9 cellular contexts compared by ENCODE assay signal in the genomic region with DNA sequence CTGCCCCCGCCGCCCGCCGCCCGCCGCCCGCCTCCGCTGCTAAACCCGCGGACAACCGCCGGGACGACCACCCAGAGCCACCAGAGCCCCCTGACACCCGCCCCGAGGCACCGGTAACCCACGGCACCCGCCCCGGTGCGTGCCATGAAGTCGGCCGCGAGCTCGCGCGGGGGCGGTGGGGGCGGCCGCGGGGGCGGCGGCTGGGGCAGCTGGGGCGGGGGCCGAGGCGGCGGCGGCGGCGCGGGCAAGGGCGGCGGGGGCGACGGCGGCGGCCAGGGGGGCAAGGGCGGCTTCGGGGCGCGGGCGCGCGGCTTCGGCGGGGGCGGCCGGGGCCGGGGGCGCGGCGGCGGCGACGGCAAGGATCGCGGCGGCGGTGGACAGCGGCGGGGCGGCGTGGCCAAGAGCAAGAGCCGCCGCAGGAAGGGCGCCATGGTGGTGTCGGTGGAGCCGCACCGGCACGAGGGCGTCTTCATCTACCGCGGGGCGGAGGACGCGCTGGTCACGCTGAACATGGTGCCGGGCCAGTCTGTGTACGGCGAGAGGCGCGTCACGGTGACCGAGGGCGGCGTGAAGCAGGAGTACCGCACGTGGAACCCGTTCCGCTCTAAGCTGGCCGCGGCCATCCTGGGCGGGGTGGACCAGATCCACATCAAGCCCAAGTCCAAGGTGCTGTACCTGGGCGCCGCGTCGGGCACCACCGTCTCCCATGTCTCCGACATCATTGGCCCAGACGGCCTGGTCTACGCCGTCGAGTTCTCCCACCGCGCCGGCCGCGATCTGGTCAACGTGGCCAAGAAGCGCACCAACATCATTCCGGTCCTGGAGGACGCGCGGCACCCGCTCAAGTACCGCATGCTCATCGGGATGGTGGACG. TPM values are rescaled to one million over a fixed set of nuclear protein-coding genes. Genes with fewer than 3 reads are reported as not detected.
DNase-seq lines count a peak whose midpoint lies in the region; ATAC-seq and TF ChIP-seq lines count a peak whose summit lies in the region.
"Had no signal": no experiment of that assay in that cellular context is flagged by ENCODE, and none has a peak within 500 bp of the region (broad histone marks: within the 10 kb centered on the region; RNA-seq: fewer than 3 reads in every experiment).

No MANE protein-coding gene starts in this region.

- in situ Hi-C loops in mammary epithelial cell (cut with MboI; ENCODE audit: low sequenced_read_pairs in 2 of 2), result no loop called here

- peak overlapping the region in 1 of 2 experiments; percentile 61 for H3K14ac ChIP-seq in mesenchymal stem cell (ENCODE audit: low read length in 2 of 2)

- no peak for TF ChIP-seq CTCF in mammary epithelial cell (conservative IDR thresholded peaks at IDR 0.05 in 1 of 2, IDR thresholded peaks at IDR 0.05 in 1 of 2; ENCODE audit: extremely low read depth in 1 of 2, insufficient read depth in 1 of 2, low read depth in 1 of 2, low read length in 2 of 2)

- dilution Hi-C loops in mammary epithelial cell (cut with HindIII; ENCODE audit: low sequenced_read_pairs), result no loop called here

- no TSS peak for BruUV-seq in mammary epithelial cell (replicated peaks; lab: Mats Ljungman, UMichigan)

- H3K79me1 ChIP-seq in mesenchymal stem cell (replicated peaks; ENCODE audit: low read length, poor library complexity, severe bottlenecking), result no peaks in the 10 kb centered on the region

- CTCF ChIA-PET in mammary epithelial cell (lab: Charles Lee; ENCODE audit: low non-redundant PET), result no interaction called here

- no peak overlapping the region for H2AK5ac ChIP-seq in mesenchymal stem cell (ENCODE audit: low read length, severe bottlenecking)

- H3K23ac ChIP-seq in mesenchymal stem cell (ENCODE audit: low read length in 2 of 2), result peak overlapping the region in 1 of 2 experiments; percentile 97

- no peak overlapping the region for H3K4ac ChIP-seq in mesenchymal stem cell (ENCODE audit: low read depth in 1 of 2, low read length in 2 of 2)

- peak overlapping the region in 2 of 3 experiments; percentile 41 to 43 for H3K4me3 ChIP-seq in mammary epithelial cell (replicated peaks in 1 of 3; ENCODE audit: insufficient read depth in 1 of 3, low read depth in 2 of 3, low read length in 3 of 3)
- peak overlapping the region; percentile 51 to 63 for H3K4me3 ChIP-seq in mesenchymal stem cell (ENCODE audit: insufficient read depth in 1 of 2, low read depth in 1 of 2, low read length in 2 of 2)
- H3K4me3 ChIP-seq in aorta (ENCODE audit: low read length in 2 of 2), result peak overlapping the region; percentile 35 to 39

- DNase-seq in stimulated activated CD4-positive, alpha-beta T cell treated with anti-CD3 and anti-CD28 coated beads, Interleukin-15, amount 100 ng/mL, for 24 hours, result peak; percentile 17
- no peak for DNase-seq in stimulated activated CD4-positive, alpha-beta T cell treated with anti-CD3 and anti-CD28 coated beads, Interleukin-1b, Interleukin-23, amount 100 ng/mL, for 48 hours
- DNase-seq in mammary epithelial cell (no peak), mesenchymal stem cell (peak; percentile 4), aorta (peak in 1 of 2 donors; percentile 44), SW480 (ENCODE audit: low spot score) (no peak)
- DNase-seq in activated CD4-positive, CD25-positive, alpha-beta regulatory T cell treated with anti-CD3 and anti-CD28 coated beads, Interleukin-2, amount 50 U/mL, for 72 hours, result no peak
- DNase-seq: activated effector memory CD4-positive, alpha-beta T cell treated with Interleukin-2 at 50 U/mL for 16 hours had no signal

- no peak overlapping the region for H4K8ac ChIP-seq in mesenchymal stem cell (ENCODE audit: low read length)

- H2BK12ac ChIP-seq in mesenchymal stem cell (ENCODE audit: low read length in 2 of 2), result no peak overlapping the region

- H2BK5ac ChIP-seq in mesenchymal stem cell (ENCODE audit: low read depth, low read length, poor library complexity, severe bottlenecking), result no peak overlapping the region

- peaks cover 18% of the 10 kb centered on the region for H3K27me3 ChIP-seq in mammary epithelial cell (ENCODE audit: insufficient read depth, low read length)
- H3K27me3 ChIP-seq in mesenchymal stem cell (ENCODE audit: control insufficient read depth in 1 of 2, insufficient read depth in 1 of 2, low read length in 2 of 2), result peaks cover 38 to 48% of the 10 kb centered on the region in 2 experiments
- H3K27me3 ChIP-seq in aorta (ENCODE audit: control insufficient read depth in 1 of 2, insufficient read depth in 2 of 2, low read length in 1 of 2), result peaks cover 0 to 2% of the 10 kb centered on the region in 2 donors

- no peak for ATAC-seq in aorta (ENCODE audit: low FRiP score)
- ATAC-seq in HG03439 (IDR thresholded peaks at IDR 0.05; ENCODE audit: unreplicated experiment), result no peak

- H3K18ac ChIP-seq in mesenchymal stem cell (ENCODE audit: low read depth in 1 of 2, low read length in 2 of 2), result peak overlapping the region in 1 of 2 experiments; percentile 35

- H3K4me1 ChIP-seq in mammary epithelial cell (ENCODE audit: insufficient read depth, low read length) (peaks cover 7% of the 10 kb centered on the region), mesenchymal stem cell (ENCODE audit: control insufficient read depth, insufficient read depth, low read depth, low read length) (peaks cover 12% of the 10 kb centered on the region), aorta (ENCODE audit: control insufficient read depth in 1 of 2, insufficient read depth in 2 of 2, low read length in 2 of 2) (no peaks in the 10 kb centered on the region)

- 85% methylated on average over 19 of the region's 127 CpGs for WGBS in mammary epithelial cell (ENCODE audit: low coverage, missing lambda C conversion rate)
- WGBS in mesenchymal stem cell, result 38% methylated on average over 61 of the region's 127 CpGs
- 13 to 17% methylated on average over 80 to 127 of the region's 127 CpGs for WGBS in aorta, 2 donors

- peaks cover 1% of the 10 kb centered on the region for H4K20me1 ChIP-seq in mammary epithelial cell (ENCODE audit: insufficient read depth, low read length)

- H3K9ac ChIP-seq in mammary epithelial cell (ENCODE audit: insufficient read depth, low read length) (no peak overlapping the region), mesenchymal stem cell (ENCODE audit: low read length) (no peak overlapping the region)

- intact Hi-C loops in mammary epithelial cell (cut with micrococcal nuclease) (no loop called here), aorta (cut with DNase I) (no loop called here)

- no peak overlapping the region for H2BK120ac ChIP-seq in mesenchymal stem cell (ENCODE audit: low read depth, low read length)

- peak overlapping the region; percentile 86 for H3K4me2 ChIP-seq in mammary epithelial cell (ENCODE audit: insufficient read depth, low read depth, low read length)
- H3K4me2 ChIP-seq in mesenchymal stem cell (ENCODE audit: low read length, poor library complexity, severe bottlenecking), result peak overlapping the region; percentile 73

- H3K9me3 ChIP-seq in mammary epithelial cell (replicated peaks; ENCODE audit: insufficient read depth, low read length) (no peaks in the 10 kb centered on the region), mesenchymal stem cell (ENCODE audit: control insufficient read depth, low read length) (peaks cover 4% of the 10 kb centered on the region), aorta (ENCODE audit: control insufficient read depth, low read length) (no peaks in the 10 kb centered on the region)

- peak overlapping the region; percentile 47 for H4K91ac ChIP-seq in mesenchymal stem cell (ENCODE audit: low read length)

- H3K27ac ChIP-seq in mammary epithelial cell (ENCODE audit: insufficient read depth, low read depth, low read length), result no peak overlapping the region
- H3K27ac ChIP-seq in mesenchymal stem cell (ENCODE audit: low read length, poor library complexity, severe bottlenecking), result no peak overlapping the region
- H3K27ac ChIP-seq in aorta (ENCODE audit: low read depth in 1 of 2, low read length in 2 of 2), result no peak overlapping the region

- H3K36me3 ChIP-seq in mammary epithelial cell (ENCODE audit: insufficient read depth, low read length) (no peaks in the 10 kb centered on the region), mesenchymal stem cell (ENCODE audit: control insufficient read depth in 1 of 2, insufficient read depth in 2 of 2, low read depth in 1 of 2, low read length in 2 of 2) (peaks cover 0 to 3% of the 10 kb centered on the region in 2 experiments), aorta (ENCODE audit: control insufficient read depth in 1 of 2, insufficient read depth in 2 of 2, low read length in 1 of 2) (no peaks in the 10 kb centered on the region)

- H2AFZ ChIP-seq in mammary epithelial cell (ENCODE audit: low read depth, low read length), result peak overlapping the region; percentile 68
- H2AFZ ChIP-seq in mesenchymal stem cell (ENCODE audit: low read depth, low read length), result peak overlapping the region; percentile 64

- no peak overlapping the region for H2BK15ac ChIP-seq in mesenchymal stem cell (ENCODE audit: low read depth, poor library complexity, severe bottlenecking)

- H3K79me2 ChIP-seq in mammary epithelial cell (ENCODE audit: insufficient read depth, low read length), result no peaks in the 10 kb centered on the region

RNA-seq across cellular contexts. Expression of a gene that starts 0.5 kb away (rescaled TPM):
- 1 to 10 TPM in 1 of 2 donors, not detected in 1; 2.8 TPM for total RNA-seq in mammary epithelial cell
- polyA plus RNA-seq in mammary epithelial cell, result 0.05 TPM
- polyA minus RNA-seq in mammary epithelial cell, result not detected
- 0.95 TPM for polyA plus RNA-seq in mesenchymal stem cell (2013, experiment 1 of 2)
- 1.1 TPM for polyA plus RNA-seq in mesenchymal stem cell (2013, experiment 2 of 2)
- under 1 TPM in 1 of 2 donors, not detected in 1; 0.57 TPM for total RNA-seq in aorta
- polyA plus RNA-seq in aorta, result under 1 TPM in 1 of 2 donors, not detected in 1; 0.25 TPM

RNA-seq across cellular contexts. Expression of a gene that starts 43.3 kb away (rescaled TPM):
- total RNA-seq in mammary epithelial cell (100 to 1,000 TPM; 107 to 132 TPM), aorta (10 to 100 TPM; 63.2 to 66.2 TPM)
- polyA plus RNA-seq in mammary epithelial cell (60.7 TPM), aorta (10 to 100 TPM; 42.6 to 44.9 TPM)
- polyA minus RNA-seq in mammary epithelial cell, result 49.1 TPM
- 93.4 TPM for polyA plus RNA-seq in mesenchymal stem cell (2013, experiment 1 of 2)
- 95.5 TPM for polyA plus RNA-seq in mesenchymal stem cell (2013, experiment 2 of 2)

RNA-seq across cellular contexts. Expression of a gene that starts 49.6 kb away (rescaled TPM):
- total RNA-seq in mammary epithelial cell (10 to 100 TPM; 59.5 to 69.7 TPM), aorta (10 to 100 TPM; 42.0 to 57.1 TPM)
- polyA plus RNA-seq in mammary epithelial cell (11.4 TPM), aorta (10 to 100 TPM in 1 of 2 donors, 1 to 10 TPM in 1; 8.0 to 13.8 TPM)
- 20.7 TPM for polyA minus RNA-seq in mammary epithelial cell
- 27.7 TPM for polyA plus RNA-seq in mesenchymal stem cell (2013, experiment 1 of 2)
- polyA plus RNA-seq in mesenchymal stem cell (2013, experiment 2 of 2), result 27.5 TPM

Comparison
In these comparisons a context has a peak if more than half of its experiments do, and no peak if none do; other contexts are left out.
1. DNase-seq: peak in stimulated activated CD4-positive, alpha-beta T cell treated with anti-CD3 and anti-CD28 coated beads, Interleukin-15, amount 100 ng/mL, for 24 hours (single experiment) and mesenchymal stem cell (single experiment); none in stimulated activated CD4-positive, alpha-beta T cell treated with anti-CD3 and anti-CD28 coated beads, Interleukin-1b, Interleukin-23, amount 100 ng/mL, for 48 hours (single experiment), mammary epithelial cell (single experiment), SW480 (single experiment) and activated CD4-positive, CD25-positive, alpha-beta regulatory T cell treated with anti-CD3 and anti-CD28 coated beads, Interleukin-2, amount 50 U/mL, for 72 hours (single experiment).
2. Peak in every context shown above with its lines, with median percentiles within 50 percentile points of each other: H3K4me3 ChIP-seq.